23 cellular contexts compared by ENCODE assay signal in the genomic region with DNA sequence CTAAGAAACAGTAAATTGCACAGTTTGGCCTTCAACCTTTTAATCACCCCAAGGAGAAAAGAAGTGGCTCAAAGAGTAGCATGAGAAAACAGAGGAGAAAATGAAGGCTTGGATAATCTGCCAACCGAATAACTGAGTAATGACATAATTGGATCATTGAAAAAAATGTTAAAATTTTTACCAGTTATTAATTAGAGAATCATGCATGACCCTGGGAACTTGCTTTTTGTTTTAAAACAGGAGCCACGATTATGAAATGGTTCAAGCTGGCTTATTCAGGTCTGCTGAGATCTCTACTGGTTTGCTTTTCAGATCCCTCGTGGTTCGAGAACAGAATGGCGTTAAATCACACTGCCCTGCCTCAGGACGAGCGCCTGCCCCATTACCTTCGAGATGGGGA. TPM values are rescaled to one million over a fixed set of nuclear protein-coding genes. Genes with fewer than 3 reads are reported as not detected.
DNase-seq lines count a peak whose midpoint lies in the region; FAIRE-seq and TF ChIP-seq lines count a peak whose summit lies in the region.
"Had no signal": no experiment of that assay in that cellular context is flagged by ENCODE, and none has a peak within 500 bp of the region (broad histone marks: within the 10 kb centered on the region; RNA-seq: fewer than 3 reads in every experiment).

A gene with protein sequence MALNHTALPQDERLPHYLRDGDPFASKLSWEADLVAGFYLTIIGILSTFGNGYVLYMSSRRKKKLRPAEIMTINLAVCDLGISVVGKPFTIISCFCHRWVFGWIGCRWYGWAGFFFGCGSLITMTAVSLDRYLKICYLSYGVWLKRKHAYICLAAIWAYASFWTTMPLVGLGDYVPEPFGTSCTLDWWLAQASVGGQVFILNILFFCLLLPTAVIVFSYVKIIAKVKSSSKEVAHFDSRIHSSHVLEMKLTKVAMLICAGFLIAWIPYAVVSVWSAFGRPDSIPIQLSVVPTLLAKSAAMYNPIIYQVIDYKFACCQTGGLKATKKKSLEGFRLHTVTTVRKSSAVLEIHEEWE (plus strand): TSS at position 301 of the 400 bp plus-strand sequence. CDS start 35 bp downstream, at position 336.

- H3K4me3 ChIP-seq in OCI-LY3 (ENCODE audit: low read length) (0 out of 2 replicates have a peak within 1 kb of the TSS, but pooled peaks have one; percentile 1), osteoblast (ENCODE audit: insufficient read depth, low read length) (no peak within 1 kb of the TSS)
- H3K4me3 ChIP-seq: K562, MG63 had no signal

- H3K36me3 Mint-ChIP-seq in Calu3 (ENCODE audit: insufficient read depth, unreplicated experiment), result no peaks in the 10 kb centered on the region
- no peaks in the 10 kb centered on the region for H3K36me3 Mint-ChIP-seq in endothelial cell (ENCODE audit: low read depth, unreplicated experiment)

- H3K4me3 Mint-ChIP-seq in Calu3 (ENCODE audit: low read depth, unreplicated experiment) (peak within 1 kb of the TSS; percentile 9), endothelial cell (ENCODE audit: unreplicated experiment) (no peak within 1 kb of the TSS)
- H3K4me3 Mint-ChIP-seq: CD4-positive, alpha-beta T cell had no signal

- H4K20me1 ChIP-seq in OCI-LY3 (ENCODE audit: insufficient read depth, low read length) (no peaks in the 10 kb centered on the region), osteoblast (ENCODE audit: insufficient read depth, low read length) (no peaks in the 10 kb centered on the region)

- H3K27ac ChIP-seq in OCI-LY3 (ENCODE audit: low read length) (no peak within 1 kb of the TSS), osteoblast (ENCODE audit: low read depth, low read length) (no peak within 1 kb of the TSS)

- CTCF ChIA-PET in Calu3 (lab: Charles Lee), result interaction anchor here (1.0 to 1.5 kb wide), 3 partner anchors 48 to 129 kb away, joined by 3 to 8 read pairs (median 3); no protein-coding TSS in a partner anchor

- H3K36me3 ChIP-seq in OCI-LY3 (replicated peaks; ENCODE audit: low read depth, low read length) (no peaks in the 10 kb centered on the region), osteoblast (ENCODE audit: insufficient read depth, low read length) (no peaks in the 10 kb centered on the region)
- H3K36me3 ChIP-seq: MG63 had no signal

- intact Hi-C loops in Calu3 (cut with micrococcal nuclease; ENCODE audit: unreplicated experiment), result loop anchor here (2.0 to 5.0 kb wide), 4 partner anchors 39 to 134 kb away; no protein-coding TSS in a partner anchor

- no peak for DNase-seq in Calu3
- no peak for DNase-seq in endothelial cell (ENCODE audit: low spot score)
- DNase-seq in osteoblast (ENCODE audit: insufficient read length, low spot score, missing footprints), result no peak
- DNase-seq in NCI-H2171 treated with DMSO at 0.1 percent for 48 hours (lab: John Stamatoyannopoulos, UW), result no peak
- no peak for DNase-seq in HTR-8/SVneo (ENCODE audit: insufficient read length, low spot score)
- DNase-seq in putamen (ENCODE audit: low spot score), result no peak
- no peak for DNase-seq in UCSD-AML1 (lab: John Stamatoyannopoulos, UW; ENCODE audit: unreplicated experiment)
- DNase-seq: ACHN; CD4-positive, alpha-beta T cell; DND-41; GDM1; MG63; NCI-H1105; NCI-H1930; NCI-H2171; NCI-H510A; NCI-H82 had no signal

- peaks cover 25% of the 10 kb centered on the region for H3K4me1 ChIP-seq in OCI-LY3 (ENCODE audit: low read length)
- H3K4me1 ChIP-seq in osteoblast (ENCODE audit: insufficient read depth, low read length), result peaks cover 2% of the 10 kb centered on the region

- H2AFZ ChIP-seq in OCI-LY3 (ENCODE audit: low read depth, low read length) (peak within 1 kb of the TSS; percentile 99), osteoblast (ENCODE audit: low read length) (peak within 1 kb of the TSS; percentile 12)

- no peak for TF ChIP-seq CTCF in Calu3 (IDR thresholded peaks at IDR 0.05; ENCODE audit: unreplicated experiment)
- TF ChIP-seq CTCF in OCI-LY3 (IDR thresholded peaks at IDR 0.05; ENCODE audit: low read depth, low read length), result no peak
- TF ChIP-seq CTCF in endothelial cell (IDR thresholded peaks at IDR 0.05; ENCODE audit: unreplicated experiment), result no peak
- no peak for TF ChIP-seq CTCF in osteoblast (IDR thresholded peaks at IDR 0.05; ENCODE audit: extremely low read depth, low read depth, low read length)

- H3K79me2 ChIP-seq in OCI-LY3 (ENCODE audit: low read length), result no peaks in the 10 kb centered on the region
- H3K79me2 ChIP-seq in osteoblast (ENCODE audit: insufficient read depth, low read length), result no peaks in the 10 kb centered on the region

- BruUV-seq in Calu3 (replicated peaks; lab: Mats Ljungman, UMichigan), result no TSS peak

- no peaks in the 10 kb centered on the region for H3K27me3 Mint-ChIP-seq in Calu3 (ENCODE audit: unreplicated experiment)
- no peaks in the 10 kb centered on the region for H3K27me3 Mint-ChIP-seq in endothelial cell (ENCODE audit: unreplicated experiment)

- H3K27me3 ChIP-seq in OCI-LY3 (ENCODE audit: low read depth, low read length) (0 out of 2 replicates have a peak, but pooled peaks cover 3% of the 10 kb centered on the region), osteoblast (ENCODE audit: insufficient read depth, low read length) (peaks cover 11% of the 10 kb centered on the region)
- H3K27me3 ChIP-seq: MG63 had no signal

- H3K4me2 ChIP-seq in OCI-LY3 (ENCODE audit: low read length), result peak within 1 kb of the TSS; percentile 91
- H3K4me2 ChIP-seq in osteoblast (ENCODE audit: insufficient read depth, low read length), result peak within 1 kb of the TSS; percentile 74

- H3K9me3 Mint-ChIP-seq in Calu3 (ENCODE audit: low read depth, unreplicated experiment), result no peaks in the 10 kb centered on the region
- no peaks in the 10 kb centered on the region for H3K9me3 Mint-ChIP-seq in endothelial cell (ENCODE audit: unreplicated experiment)
- H3K9me3 Mint-ChIP-seq: CD4-positive, alpha-beta T cell had no signal

- H3K4me1 Mint-ChIP-seq in Calu3 (ENCODE audit: low read depth, unreplicated experiment) (no peaks in the 10 kb centered on the region), endothelial cell (ENCODE audit: unreplicated experiment) (no peaks in the 10 kb centered on the region)

- no peaks in the 10 kb centered on the region for H3K9me3 ChIP-seq in OCI-LY3 (ENCODE audit: insufficient read depth, low read length)
- no peaks in the 10 kb centered on the region for H3K9me3 ChIP-seq in osteoblast (ENCODE audit: low read depth, low read length)
- H3K9me3 ChIP-seq: MG63 had no signal

- peak within 1 kb of the TSS; percentile 59 for H3K27ac Mint-ChIP-seq in Calu3 (ENCODE audit: unreplicated experiment)
- no peak within 1 kb of the TSS for H3K27ac Mint-ChIP-seq in endothelial cell (ENCODE audit: unreplicated experiment)
- H3K27ac Mint-ChIP-seq: CD4-positive, alpha-beta T cell had no signal

- FAIRE-seq in HTR-8/SVneo (lab: Jason Lieb, UNC), result no peak
- FAIRE-seq: GM12892, GM19239 had no signal

- no peak within 1 kb of the TSS; the same call in 1 of the 2 replicates for H3K9ac ChIP-seq in OCI-LY3 (ENCODE audit: low read length)

RNA-seq across cellular contexts. Expression of the gene that starts here (rescaled TPM):
- total RNA-seq in Calu3 (2022) (not detected in 2 replicates), endothelial cell (ENCODE audit: unreplicated experiment) (12.1 TPM), osteoblast (under 0.01 TPM in 1 of 2 replicates, not detected in the other)
- total RNA-seq: CD4-positive, alpha-beta T cell; HT1080; K562; RPMI7951 had no signal

Comparison
In these comparisons a context has a peak if more than half of its experiments do, and no peak if none do; other contexts are left out.
1. RNA of the gene that starts here (total RNA-seq): 12.1 TPM in endothelial cell (single experiment); not detected in Calu3 and under 0.01 TPM in osteoblast; every median in the first group is over 10 times any median in the second.